Comparison of ENCODE assay signal across 8 cellular contexts in the genomic region with DNA sequence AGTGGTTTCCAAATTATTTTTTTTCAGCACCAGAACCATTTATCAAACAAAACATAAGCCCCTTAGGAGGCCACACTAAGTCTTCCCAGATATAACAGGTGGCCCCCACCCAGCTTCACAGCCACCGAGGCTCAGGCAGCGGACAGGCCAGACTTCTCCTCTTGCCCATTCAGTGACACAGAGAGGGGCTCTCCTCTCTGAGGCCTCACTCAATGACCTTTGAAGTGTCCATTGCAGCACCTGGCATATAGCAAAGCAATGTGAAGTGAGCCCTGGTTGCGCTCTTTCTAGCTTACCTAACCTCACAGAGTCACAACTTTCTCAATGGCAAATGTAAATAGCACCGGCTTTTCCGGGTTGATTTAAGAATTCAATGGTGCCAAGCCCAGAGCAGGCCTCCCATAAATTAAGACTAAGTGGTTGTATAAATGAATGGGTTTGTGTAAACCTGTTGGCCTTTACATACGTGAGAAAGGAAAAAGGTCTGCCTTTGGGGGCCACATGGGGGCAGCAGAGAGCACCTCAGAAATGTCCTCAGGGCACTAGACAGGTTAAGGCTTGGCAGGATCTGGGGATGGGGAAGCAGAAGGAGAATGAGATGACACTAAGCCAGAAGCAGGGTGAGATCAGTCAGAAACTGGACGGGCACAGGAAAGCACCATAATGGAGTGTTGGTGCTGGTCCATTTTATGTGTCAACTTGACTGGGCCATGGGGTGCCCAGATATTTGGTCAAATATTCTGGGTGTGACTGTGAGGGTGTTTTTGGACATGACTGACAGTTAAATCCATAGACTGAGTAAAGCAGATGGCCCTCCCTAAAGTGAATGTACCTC. TPM values are rescaled to one million over a fixed set of nuclear protein-coding genes. Genes with fewer than 3 reads are reported as not detected.
A peak's percentile ranks its signal among the peaks of the same experiment; 100 is the strongest.
DNase-seq lines count a peak whose midpoint lies in the region; ATAC-seq lines count a peak whose summit lies in the region.

No MANE protein-coding gene starts in this region.

- ATAC-seq in GM18867 (IDR thresholded peaks at IDR 0.05; ENCODE audit: unreplicated experiment) (peak; percentile 61), left cardiac atrium (peak; percentile 34 to 44), HG02884 (IDR thresholded peaks at IDR 0.05; ENCODE audit: unreplicated experiment) (no peak)

- intact Hi-C loops in left cardiac atrium (cut with DNase I), result loop anchor here in 1 of 2 donors (5.0 kb wide), 1 partner anchor 77 kb away; no protein-coding TSS in a partner anchor

- peak; percentile 43 to 52 for DNase-seq in AML-193 (lab: John Stamatoyannopoulos, UW)
- peak; percentile 36 to 42 for DNase-seq in NCI-H2081 (lab: John Stamatoyannopoulos, UW)
- peak; percentile 23 for DNase-seq in activated T-cell treated with anti-CD3 and anti-CD28 coated beads, Interleukin-2, amount 50 U/mL, for 1 hour
- peak; percentile 25 for DNase-seq in left cardiac atrium
- DNase-seq in stimulated activated CD4-positive, alpha-beta T cell treated with anti-CD3 and anti-CD28 coated beads, Interleukin-1b, Interleukin-23, amount 100 ng/mL, for 48 hours, result peak; percentile 48
- DNase-seq in NCI-H1930 (lab: John Stamatoyannopoulos, UW), result no peak

RNA-seq across cellular contexts. Expression of a gene that starts 59.1 kb away (rescaled TPM):
- 1 to 10 TPM; 6.0 to 7.7 TPM for total RNA-seq in left cardiac atrium

Comparison
In these comparisons a context has a peak if more than half of its experiments do, and no peak if none do; other contexts are left out.
1. DNase-seq: peak in AML-193 (2 of 2), NCI-H2081 (2 of 2), activated T-cell treated with anti-CD3 and anti-CD28 coated beads, Interleukin-2, amount 50 U/mL, for 1 hour (single experiment), left cardiac atrium (single experiment) and stimulated activated CD4-positive, alpha-beta T cell treated with anti-CD3 and anti-CD28 coated beads, Interleukin-1b, Interleukin-23, amount 100 ng/mL, for 48 hours (single experiment); none in NCI-H1930 (0 of 2).